ENCODE assay signal across 9 cellular contexts in genomic region chr10:7526017-7526400, GRCh38.
DNase-seq lines count a peak whose midpoint lies in the region; ATAC-seq and TF ChIP-seq lines count a peak whose summit lies in the region.
"Had no signal": no experiment of that assay in that cellular context is flagged by ENCODE, and none has a peak within 500 bp of the region (broad histone marks: within the 10 kb centered on the region; RNA-seq: fewer than 3 reads in every experiment).

No MANE protein-coding gene starts in this region.

- H3K9me3 ChIP-seq in OCI-LY3 (ENCODE audit: insufficient read depth, low read length), result no peaks in the 10 kb centered on the region
- H3K9me3 ChIP-seq: HAP-1 had no signal

- no peak overlapping the region for H3K23ac ChIP-seq in mesendoderm (ENCODE audit: low read length)

- no peak overlapping the region for H2BK120ac ChIP-seq in mesendoderm (ENCODE audit: low read depth, low read length)

- H3K27me3 ChIP-seq in OCI-LY3 (ENCODE audit: low read depth, low read length) (peaks cover 16% of the 10 kb centered on the region; the same call in 1 of the 2 replicates), mesendoderm (ENCODE audit: insufficient read depth, low read length, poor library complexity) (no peaks in the 10 kb centered on the region)

- 0 out of 2 replicates have a peak overlapping the region, but pooled peaks have one; percentile 54 for H2AFZ ChIP-seq in OCI-LY3 (ENCODE audit: low read depth, low read length)

- no peaks in the 10 kb centered on the region for H3K79me1 ChIP-seq in mesendoderm (ENCODE audit: low read length)

- no peak overlapping the region for H2BK15ac ChIP-seq in mesendoderm (replicated peaks; ENCODE audit: low read depth)

- peak overlapping the region; percentile 34 for H3K4me2 ChIP-seq in OCI-LY3 (ENCODE audit: low read length)
- no peak overlapping the region for H3K4me2 ChIP-seq in mesendoderm (ENCODE audit: low read length)

- H3K18ac ChIP-seq in mesendoderm (ENCODE audit: low read length), result peak overlapping the region; percentile 16

- TF ChIP-seq CTCF in OCI-LY3 (IDR thresholded peaks at IDR 0.05; ENCODE audit: low read depth, low read length), result no peak

- H4K20me1 ChIP-seq in OCI-LY3 (ENCODE audit: insufficient read depth, low read length), result no peaks in the 10 kb centered on the region

- H3K36me3 ChIP-seq in OCI-LY3 (replicated peaks; ENCODE audit: low read depth, low read length), result no peaks in the 10 kb centered on the region
- H3K36me3 ChIP-seq in mesendoderm (ENCODE audit: control insufficient read depth, insufficient read depth, low read length), result no peaks in the 10 kb centered on the region
- H3K36me3 ChIP-seq: HAP-1 had no signal

- H3K4me1 ChIP-seq in OCI-LY3 (ENCODE audit: low read length) (peaks cover 14% of the 10 kb centered on the region), mesendoderm (ENCODE audit: control insufficient read depth, low read depth, low read length) (no peaks in the 10 kb centered on the region)
- H3K4me1 ChIP-seq: HAP-1 had no signal

- no peak overlapping the region for H3K4ac ChIP-seq in mesendoderm (ENCODE audit: low read depth, low read length)

- no peak overlapping the region for H2BK5ac ChIP-seq in mesendoderm (ENCODE audit: low read length)

- H4K8ac ChIP-seq in mesendoderm (ENCODE audit: low read depth, low read length), result no peak overlapping the region

- no peak overlapping the region for H4K5ac ChIP-seq in mesendoderm (ENCODE audit: low read length)

- ATAC-seq in HG02938 (IDR thresholded peaks at IDR 0.05; ENCODE audit: unreplicated experiment) (no peak), HG03354 (IDR thresholded peaks at IDR 0.05; ENCODE audit: poor library complexity, severe bottlenecking, unreplicated experiment) (no peak)

- no peaks in the 10 kb centered on the region for H3K79me2 ChIP-seq in OCI-LY3 (ENCODE audit: low read length)
- H3K79me2 ChIP-seq in mesendoderm (ENCODE audit: control insufficient read depth, insufficient read depth, low read length), result no peaks in the 10 kb centered on the region

- H2AK5ac ChIP-seq in mesendoderm (ENCODE audit: low read length), result no peak overlapping the region

- no peak overlapping the region for H3K27ac ChIP-seq in OCI-LY3 (ENCODE audit: low read length)
- no peak overlapping the region for H3K27ac ChIP-seq in mesendoderm (ENCODE audit: low read depth, low read length)

- no peak overlapping the region for H3K9ac ChIP-seq in OCI-LY3 (ENCODE audit: low read length)
- no peak overlapping the region for H3K9ac ChIP-seq in mesendoderm (ENCODE audit: low read length)

- peak; percentile 30 for DNase-seq in DMS53 (lab: John Stamatoyannopoulos, UW)
- DNase-seq in DMS53 treated with DMSO at 0.1 percent for 48 hours (lab: John Stamatoyannopoulos, UW; ENCODE audit: unreplicated experiment), result no peak
- DNase-seq in EH (ENCODE audit: low read depth), result peak; percentile 3
- no peak for DNase-seq in mesendoderm
- no peak for DNase-seq in NCI-H1694 (lab: John Stamatoyannopoulos, UW)

- peak overlapping the region; percentile 37; the same call in 1 of the 2 replicates for H3K4me3 ChIP-seq in OCI-LY3 (ENCODE audit: low read length)
- H3K4me3 ChIP-seq in mesendoderm (ENCODE audit: low read length), result no peak overlapping the region
- H3K4me3 ChIP-seq: HAP-1 had no signal

- WGBS in mesendoderm (ENCODE audit: extremely low coverage, insufficient coverage, low lambda C conversion rate), result no CpG with 5 or more reads among the region's 19 CpGs

- H3K56ac ChIP-seq in mesendoderm (ENCODE audit: low read length), result no peak overlapping the region

Comparison
In these comparisons a context has a peak if more than half of its experiments do, and no peak if none do; other contexts are left out.
1. DNase-seq: peak in DMS53 (single experiment) and EH (single experiment); none in DMS53 treated with DMSO at 0.1 percent for 48 hours (single experiment), mesendoderm (single experiment) and NCI-H1694 (single experiment).